Comparison of ENCODE assay signal across 23 cellular contexts in genomic region chr20:62962891-62963613, GRCh38. TPM values are rescaled to one million over a fixed set of nuclear protein-coding genes. Genes with fewer than 3 reads are reported as not detected.
DNase-seq lines count a peak whose midpoint lies in the region; ATAC-seq, FAIRE-seq and TF ChIP-seq lines count a peak whose summit lies in the region.
"Had no signal": no experiment of that assay in that cellular context is flagged by ENCODE, and none has a peak within 500 bp of the region (broad histone marks: within the 10 kb centered on the region; RNA-seq: fewer than 3 reads in every experiment).

No MANE protein-coding gene starts in this region.

- no peak for TF ChIP-seq EP300 in HepG2 (IDR thresholded peaks at IDR 0.05; ENCODE audit: low read depth in 2 of 2, low read length in 2 of 2)
- TF ChIP-seq EP300 in HepG2 (CRISPR knock-in tag; IDR thresholded peaks at IDR 0.05; ENCODE audit: borderline replicate concordance) = no peak

- H3K36me3 ChIP-seq in HepG2 (replicated peaks in 1 of 2; ENCODE audit: control insufficient read depth in 1 of 2, insufficient read depth in 2 of 2, low read length in 2 of 2) (peaks cover 71 to 83% of the 10 kb centered on the region in 2 experiments), spleen (peaks cover 0 to 87% (median 29%) of the 10 kb centered on the region in 6 donors)

- no peak for ATAC-seq in Right ventricle myocardium inferior
- no peak for ATAC-seq in HepG2
- ATAC-seq in HG03280 (IDR thresholded peaks at IDR 0.05; ENCODE audit: unreplicated experiment) = no peak
- ATAC-seq: A549, GM23338 had no signal

- TF ChIP-seq RAD21 in HepG2 (CRISPR knock-in tag; IDR thresholded peaks at IDR 0.05) = no peak

- no peak for FAIRE-seq in HepG2 (lab: Jason Lieb, UNC)
- FAIRE-seq: A549, D721Med, G401.6, H54 had no signal

- no peaks in the 10 kb centered on the region for H3K27me3 ChIP-seq in HepG2 (ENCODE audit: control insufficient read depth in 1 of 2, insufficient read depth in 2 of 2, low read length in 2 of 2)
- no peaks in the 10 kb centered on the region for H3K27me3 ChIP-seq in spleen (replicated peaks in 1 of 7)
- H3K27me3 ChIP-seq: BLaER1 treated with 17β-estradiol and CSF1 and Interleukin-3, amounts not matched to agents 10 nM and 100 nM had no signal

- H3K4me3 ChIP-seq in HepG2 (replicated peaks in 1 of 3; ENCODE audit: insufficient read depth in 1 of 3, low read depth in 2 of 3, low read length in 3 of 3) (no peak overlapping the region), spleen (no peak overlapping the region)
- H3K4me3 ChIP-seq: A549; BLaER1 treated with 17β-estradiol and CSF1 and Interleukin-3, amounts not matched to agents 10 nM and 100 nM; GM23338 had no signal

- H2AFZ ChIP-seq in HepG2 (ENCODE audit: low read length) = no peak overlapping the region
- H2AFZ ChIP-seq: GM23338 had no signal

- in situ Hi-C loops in GM18951 (cut with MboI; ENCODE audit: low sequenced_read_pairs, unreplicated experiment) = no loop called here
- in situ Hi-C loops in HepG2 (cut with HindIII; ENCODE audit: extremely low pct_ligation_motif_present, low pct_unique_long_range_greater_than_20kb) = no loop called here

- POLR2A ChIA-PET in HepG2 (lab: Yijun Ruan, JAX) = interaction anchor here (1.3 kb wide), 1 partner anchor 7 kb away, joined by 3 read pairs; no protein-coding TSS in a partner anchor

- H3K4me2 ChIP-seq in HepG2 (ENCODE audit: low read depth, low read length) = no peak overlapping the region
- H3K4me2 ChIP-seq: A549, GM23338 had no signal

- peak; percentile 58 for DNase-seq in Right ventricle myocardium inferior (ENCODE audit: missing footprints)
- no peak for DNase-seq in cardiac septum (ENCODE audit: low spot score)
- no peak for DNase-seq in HepG2 (ENCODE audit: low spot score)
- peak; percentile 64 for DNase-seq in spleen
- no peak for DNase-seq in CD1c-positive myeloid dendritic cell (ENCODE audit: extremely low spot score)
- no peak for DNase-seq in stimulated activated naive CD4-positive, alpha-beta T cell (lab: John Stamatoyannopoulos, UW)
- DNase-seq: AML-193; Caco-2; CD4-positive, CD25-positive, alpha-beta regulatory T cell; HCEC 1CT; KBM-7 had no signal

- TF ChIP-seq POLR2A in GM18951 (IDR thresholded peaks at IDR 0.05; ENCODE audit: extremely low read depth, insufficient read depth, insufficient read length) (peak; percentile 22), HepG2 (IDR thresholded peaks at IDR 0.05; ENCODE audit: insufficient read depth in 1 of 2, low read depth in 2 of 2, low read length in 2 of 2) (no peak; a peak in 2 of 4 replicates), spleen (IDR thresholded peaks at IDR 0.05) (no peak)

- 94% methylated on average over 30 of the region's 32 CpGs for WGBS in HepG2 (ENCODE audit: low lambda C conversion rate)
- WGBS in spleen, 5 donors = 90 to 92% (median 91%) methylated on average over 28 to 32 of the region's 32 CpGs

- H3K4me1 ChIP-seq in HepG2 (ENCODE audit: insufficient read depth, low read length) (peaks cover under 1% of the 10 kb centered on the region; the same call in 1 of the 2 replicates), spleen (peaks cover 0 to 18% (median 12%) of the 10 kb centered on the region in 6 donors)
- H3K4me1 ChIP-seq: A549, Caco-2 had no signal

- TF ChIP-seq CTCF in HepG2 (CRISPR knock-in tag; IDR thresholded peaks at IDR 0.05) = no peak
- no peak for TF ChIP-seq CTCF in spleen (IDR thresholded peaks at IDR 0.05 in 8 of 11, conservative IDR thresholded peaks at IDR 0.05 in 3 of 11)

- no peak overlapping the region for H3K27ac ChIP-seq in HepG2 (ENCODE audit: extremely low read length, insufficient read depth, low read length)
- H3K27ac ChIP-seq in spleen = no peak overlapping the region
- H3K27ac ChIP-seq: 22Rv1, A549, HL-60 had no signal

- H3K9ac ChIP-seq in HepG2 (ENCODE audit: insufficient read depth, low read depth, low read length) = no peak overlapping the region

- CTCF ChIA-PET in HepG2 (lab: Yijun Ruan, JAX; ENCODE audit: low intra/inter-chr PET ratio, low total read pairs) = no interaction called here

- BruUV-seq in HepG2 (replicated peaks; lab: Mats Ljungman, UMichigan) = no TSS peak

- intact Hi-C loops in Right ventricle myocardium inferior (cut with DNase I) (no loop called here), cardiac septum (cut with DNase I) (no loop called here), HepG2 (cut with micrococcal nuclease; ENCODE audit: unreplicated experiment) (no loop called here), spleen (cut with DNase I; ENCODE audit: low total_unique reads) (no loop called here)

- peaks cover 2% of the 10 kb centered on the region for H3K79me2 ChIP-seq in HepG2 (ENCODE audit: insufficient read depth, low read length)

- H3K9me3 ChIP-seq in HepG2 (ENCODE audit: low read length) (no peaks in the 10 kb centered on the region), spleen (no peaks in the 10 kb centered on the region)
- H3K9me3 ChIP-seq: A549; BLaER1 treated with 17β-estradiol and CSF1 and Interleukin-3, amounts not matched to agents 10 nM and 100 nM; Caco-2 had no signal

- H4K20me1 ChIP-seq in HepG2 (ENCODE audit: insufficient read depth, low read length) = peaks cover 67% of the 10 kb centered on the region; the same call in 1 of the 2 replicates

RNA-seq across cellular contexts. Expression of gene SLC17A9, which starts 10.5 kb away (rescaled TPM):
- 0.41 TPM for total RNA-seq in Right ventricle myocardium inferior
- 1.7 TPM for total RNA-seq in cardiac septum
- total RNA-seq in HepG2 (2016; rRNA removed; fragmentation: Illumina TruSeq; extraction: Trizol) = 33.6 and 110 TPM in 2 replicates
- total RNA-seq in HepG2 (2016; cell fraction: cytosol; rRNA removed; fragmentation: Illumina TruSeq; extraction: Trizol; ENCODE audit: low read depth) = 27.1 and 27.6 TPM in 2 replicates
- total RNA-seq in HepG2 (2016; cell fraction: insoluble cytoplasmic fraction; rRNA removed; fragmentation: Illumina TruSeq; extraction: Trizol) = 25.3 and 116 TPM in 2 replicates
- total RNA-seq in HepG2 (2016; cell fraction: membrane; rRNA removed; fragmentation: Illumina TruSeq; extraction: Trizol) = 36.6 and 38.0 TPM in 2 replicates
- 145 and 168 TPM in 2 replicates for total RNA-seq in HepG2 (2016; cell fraction: nucleus; rRNA removed; fragmentation: Illumina TruSeq; extraction: Trizol)
- 191 and 280 TPM in 2 replicates for polyA plus RNA-seq in HepG2 (2011; rRNA removed)
- 57.2 and 94.5 TPM in 2 replicates for polyA plus RNA-seq in HepG2 (2011; cell fraction: cytosol; rRNA removed)
- polyA plus RNA-seq in HepG2 (2011; cell fraction: nucleus; rRNA removed) = 3,698 and 4,960 TPM in 2 replicates
- polyA plus RNA-seq in HepG2 (2012) = 173 and 220 TPM in 2 replicates
- polyA plus RNA-seq in HepG2 (2016; cell fraction: cytosol; fragmentation: Illumina TruSeq; extraction: Trizol; ENCODE audit: low read depth) = 16.5 and 18.1 TPM in 2 replicates
- 36.5 and 42.6 TPM in 2 replicates for polyA plus RNA-seq in HepG2 (2016; cell fraction: insoluble cytoplasmic fraction; fragmentation: Illumina TruSeq; extraction: Trizol; ENCODE audit: low read depth)
- 30.7 and 32.6 TPM in 2 replicates for polyA plus RNA-seq in HepG2 (2016; cell fraction: membrane; fragmentation: Illumina TruSeq; extraction: Trizol; ENCODE audit: low read depth)
- polyA plus RNA-seq in HepG2 (2016; cell fraction: nucleus; fragmentation: Illumina TruSeq; extraction: Trizol; ENCODE audit: insufficient read depth, low read depth) = 553 and 603 TPM in 2 replicates
- 0.07 and 195 TPM in 2 replicates for polyA minus RNA-seq in HepG2 (2011; rRNA and poly(A)+ RNA removed; ENCODE audit: low replicate concordance)
- polyA minus RNA-seq in HepG2 (2011; cell fraction: cytosol; rRNA and poly(A)+ RNA removed) = 33.4 and 43.3 TPM in 2 replicates
- 176 and 196 TPM in 2 replicates for polyA minus RNA-seq in HepG2 (2011; cell fraction: nucleus; rRNA and poly(A)+ RNA removed)
- total RNA-seq in spleen = 10 to 100 TPM; 18.8 to 41.9 (median 31.4) TPM
- 10 to 100 TPM; 34.4 to 95.3 (median 41.5) TPM for polyA plus RNA-seq in spleen
- total RNA-seq: HT1080 had no signal

RNA-seq across cellular contexts. Expression of gene GID8, which starts 25.1 kb away (rescaled TPM):
- total RNA-seq in Right ventricle myocardium inferior = 16.1 TPM
- 16.4 TPM for total RNA-seq in cardiac septum
- total RNA-seq in HepG2 (2016; rRNA removed; fragmentation: Illumina TruSeq; extraction: Trizol) = 59.8 and 74.4 TPM in 2 replicates
- total RNA-seq in HepG2 (2016; cell fraction: cytosol; rRNA removed; fragmentation: Illumina TruSeq; extraction: Trizol; ENCODE audit: low read depth) = 17.8 and 18.7 TPM in 2 replicates
- total RNA-seq in HepG2 (2016; cell fraction: insoluble cytoplasmic fraction; rRNA removed; fragmentation: Illumina TruSeq; extraction: Trizol) = 60.3 and 68.0 TPM in 2 replicates
- 45.9 and 46.6 TPM in 2 replicates for total RNA-seq in HepG2 (2016; cell fraction: membrane; rRNA removed; fragmentation: Illumina TruSeq; extraction: Trizol)
- 35.6 and 42.8 TPM in 2 replicates for total RNA-seq in HepG2 (2016; cell fraction: nucleus; rRNA removed; fragmentation: Illumina TruSeq; extraction: Trizol)
- polyA plus RNA-seq in HepG2 (2011; rRNA removed) = 39.0 and 39.6 TPM in 2 replicates
- 39.6 and 40.7 TPM in 2 replicates for polyA plus RNA-seq in HepG2 (2011; cell fraction: cytosol; rRNA removed)
- 23.9 and 26.9 TPM in 2 replicates for polyA plus RNA-seq in HepG2 (2011; cell fraction: nucleus; rRNA removed)
- 36.8 and 46.0 TPM in 2 replicates for polyA plus RNA-seq in HepG2 (2012)
- polyA plus RNA-seq in HepG2 (2016; cell fraction: cytosol; fragmentation: Illumina TruSeq; extraction: Trizol; ENCODE audit: low read depth) = 14.5 and 16.6 TPM in 2 replicates
- 66.0 and 70.4 TPM in 2 replicates for polyA plus RNA-seq in HepG2 (2016; cell fraction: insoluble cytoplasmic fraction; fragmentation: Illumina TruSeq; extraction: Trizol; ENCODE audit: low read depth)
- 31.6 and 32.0 TPM in 2 replicates for polyA plus RNA-seq in HepG2 (2016; cell fraction: membrane; fragmentation: Illumina TruSeq; extraction: Trizol; ENCODE audit: low read depth)
- 58.8 and 62.9 TPM in 2 replicates for polyA plus RNA-seq in HepG2 (2016; cell fraction: nucleus; fragmentation: Illumina TruSeq; extraction: Trizol; ENCODE audit: insufficient read depth, low read depth)
- polyA minus RNA-seq in HepG2 (2011; rRNA and poly(A)+ RNA removed; ENCODE audit: low replicate concordance) = 30.6 and 61.9 TPM in 2 replicates
- 28.5 and 31.3 TPM in 2 replicates for polyA minus RNA-seq in HepG2 (2011; cell fraction: cytosol; rRNA and poly(A)+ RNA removed)
- polyA minus RNA-seq in HepG2 (2011; cell fraction: nucleus; rRNA and poly(A)+ RNA removed) = 27.2 and 34.4 TPM in 2 replicates
- 10 to 100 TPM; 26.5 to 33.3 (median 29.6) TPM for total RNA-seq in spleen
- 10 to 100 TPM in 2 of 3 donors, 1 to 10 TPM in 1; 9.7 to 12.9 (median 12.0) TPM for polyA plus RNA-seq in spleen

RNA-seq across cellular contexts. Expression of gene DIDO1, which starts 36.7 kb away (rescaled TPM):
- total RNA-seq in Right ventricle myocardium inferior (33.5 TPM), cardiac septum (38.9 TPM), HepG2 (2016; rRNA removed; fragmentation: Illumina TruSeq; extraction: Trizol) (75.1 and 77.0 TPM in 2 replicates), spleen (10 to 100 TPM; 61.2 to 79.6 (median 76.0) TPM)
- 14.5 and 17.3 TPM in 2 replicates for total RNA-seq in HepG2 (2016; cell fraction: cytosol; rRNA removed; fragmentation: Illumina TruSeq; extraction: Trizol; ENCODE audit: low read depth)
- total RNA-seq in HepG2 (2016; cell fraction: insoluble cytoplasmic fraction; rRNA removed; fragmentation: Illumina TruSeq; extraction: Trizol) = 71.7 and 75.6 TPM in 2 replicates
- 32.1 and 34.1 TPM in 2 replicates for total RNA-seq in HepG2 (2016; cell fraction: membrane; rRNA removed; fragmentation: Illumina TruSeq; extraction: Trizol)
- total RNA-seq in HepG2 (2016; cell fraction: nucleus; rRNA removed; fragmentation: Illumina TruSeq; extraction: Trizol) = 86.6 and 98.5 TPM in 2 replicates
- polyA plus RNA-seq in HepG2 (2011; rRNA removed) (72.6 and 75.0 TPM in 2 replicates), spleen (10 to 100 TPM; 17.4 to 23.2 (median 17.8) TPM)
- polyA plus RNA-seq in HepG2 (2011; cell fraction: cytosol; rRNA removed) = 53.2 and 57.1 TPM in 2 replicates
- polyA plus RNA-seq in HepG2 (2011; cell fraction: nucleus; rRNA removed) = 292 and 297 TPM in 2 replicates
- polyA plus RNA-seq in HepG2 (2012) = 67.9 and 74.0 TPM in 2 replicates
- 3.0 TPM in 2 replicates for polyA plus RNA-seq in HepG2 (2016; cell fraction: cytosol; fragmentation: Illumina TruSeq; extraction: Trizol; ENCODE audit: low read depth)
- polyA plus RNA-seq in HepG2 (2016; cell fraction: insoluble cytoplasmic fraction; fragmentation: Illumina TruSeq; extraction: Trizol; ENCODE audit: low read depth) = 61.5 and 65.9 TPM in 2 replicates
- polyA plus RNA-seq in HepG2 (2016; cell fraction: membrane; fragmentation: Illumina TruSeq; extraction: Trizol; ENCODE audit: low read depth) = 10.9 and 11.6 TPM in 2 replicates
- 130 and 135 TPM in 2 replicates for polyA plus RNA-seq in HepG2 (2016; cell fraction: nucleus; fragmentation: Illumina TruSeq; extraction: Trizol; ENCODE audit: insufficient read depth, low read depth)
- 33.0 and 89.8 TPM in 2 replicates for polyA minus RNA-seq in HepG2 (2011; rRNA and poly(A)+ RNA removed; ENCODE audit: low replicate concordance)
- polyA minus RNA-seq in HepG2 (2011; cell fraction: cytosol; rRNA and poly(A)+ RNA removed) = 30.7 and 35.0 TPM in 2 replicates
- 139 and 144 TPM in 2 replicates for polyA minus RNA-seq in HepG2 (2011; cell fraction: nucleus; rRNA and poly(A)+ RNA removed)

RNA-seq across cellular contexts. Expression of gene BHLHE23, which starts 43.7 kb away (rescaled TPM):
- total RNA-seq in Right ventricle myocardium inferior (not detected), cardiac septum (not detected), HepG2 (2016; rRNA removed; fragmentation: Illumina TruSeq; extraction: Trizol) (not detected in 2 replicates), spleen (not detected)
- not detected in 2 replicates for total RNA-seq in HepG2 (2016; cell fraction: cytosol; rRNA removed; fragmentation: Illumina TruSeq; extraction: Trizol; ENCODE audit: low read depth)
- not detected in 2 replicates for total RNA-seq in HepG2 (2016; cell fraction: insoluble cytoplasmic fraction; rRNA removed; fragmentation: Illumina TruSeq; extraction: Trizol)
- total RNA-seq in HepG2 (2016; cell fraction: membrane; rRNA removed; fragmentation: Illumina TruSeq; extraction: Trizol) = not detected in 2 replicates
- not detected in 2 replicates for total RNA-seq in HepG2 (2016; cell fraction: nucleus; rRNA removed; fragmentation: Illumina TruSeq; extraction: Trizol)
- polyA plus RNA-seq in HepG2 (2011; rRNA removed) (not detected in 2 replicates), spleen (not detected)
- polyA plus RNA-seq in HepG2 (2011; cell fraction: cytosol; rRNA removed) = not detected in 2 replicates
- not detected in 2 replicates for polyA plus RNA-seq in HepG2 (2011; cell fraction: nucleus; rRNA removed)
- polyA plus RNA-seq in HepG2 (2012) = not detected in 2 replicates
- not detected in 2 replicates for polyA plus RNA-seq in HepG2 (2016; cell fraction: cytosol; fragmentation: Illumina TruSeq; extraction: Trizol; ENCODE audit: low read depth)
- polyA plus RNA-seq in HepG2 (2016; cell fraction: insoluble cytoplasmic fraction; fragmentation: Illumina TruSeq; extraction: Trizol; ENCODE audit: low read depth) = not detected in 2 replicates
- polyA plus RNA-seq in HepG2 (2016; cell fraction: membrane; fragmentation: Illumina TruSeq; extraction: Trizol; ENCODE audit: low read depth) = not detected in 2 replicates
- not detected in 2 replicates for polyA plus RNA-seq in HepG2 (2016; cell fraction: nucleus; fragmentation: Illumina TruSeq; extraction: Trizol; ENCODE audit: insufficient read depth, low read depth)
- polyA minus RNA-seq in HepG2 (2011; rRNA and poly(A)+ RNA removed; ENCODE audit: low replicate concordance) = not detected in 2 replicates
- polyA minus RNA-seq in HepG2 (2011; cell fraction: cytosol; rRNA and poly(A)+ RNA removed) = not detected in 2 replicates
- not detected in 2 replicates for polyA minus RNA-seq in HepG2 (2011; cell fraction: nucleus; rRNA and poly(A)+ RNA removed)
- total RNA-seq: CD4-positive, CD25-positive, alpha-beta regulatory T cell; HT1080 had no signal
- polyA plus RNA-seq: A549; CD4-positive, CD25-positive, alpha-beta regulatory T cell; IgD-negative memory B cell had no signal

Comparison
In these comparisons a context has a peak if more than half of its experiments do, and no peak if none do; other contexts are left out.
1. DNase-seq: peak in Right ventricle myocardium inferior (single experiment) and spleen (single experiment); none in cardiac septum (single experiment), HepG2 (single experiment), CD1c-positive myeloid dendritic cell (single experiment) and stimulated activated naive CD4-positive, alpha-beta T cell (0 of 6).